In genomic region chr1:116765962-116766361, GRCh38 we compare ENCODE assay signal across 16 cellular contexts. TPM values are rescaled to one million over a fixed set of nuclear protein-coding genes. Genes with fewer than 3 reads are reported as not detected.
DNase-seq lines count a peak whose midpoint lies in the region; ATAC-seq and TF ChIP-seq lines count a peak whose summit lies in the region.
"Had no signal": no experiment of that assay in that cellular context is flagged by ENCODE, and none has a peak within 500 bp of the region (broad histone marks: within the 10 kb centered on the region; RNA-seq: fewer than 3 reads in every experiment).

No MANE protein-coding gene starts in this region.

- H3K4me1 ChIP-seq in trophoblast cell (ENCODE audit: control insufficient read depth in 1 of 2, insufficient read depth in 2 of 2, low read length in 2 of 2): no peaks in the 10 kb centered on the region
- no peaks in the 10 kb centered on the region for H3K4me1 ChIP-seq in left ventricle myocardium inferior

- H3K9me3 ChIP-seq in T-helper 17 cell (ENCODE audit: control insufficient read depth, low read length, poor library complexity, severe bottlenecking): peaks cover 4% of the 10 kb centered on the region
- H3K9me3 ChIP-seq in trophoblast cell (ENCODE audit: insufficient read depth, low read depth, low read length): peaks cover 8% of the 10 kb centered on the region
- no peaks in the 10 kb centered on the region for H3K9me3 ChIP-seq in left ventricle myocardium inferior (replicated peaks)

- no peak overlapping the region for H3K4me2 ChIP-seq in trophoblast cell (ENCODE audit: low read length)
- H3K4me2 ChIP-seq: hepatocyte had no signal

- H3K36me3 ChIP-seq in trophoblast cell (ENCODE audit: control insufficient read depth in 1 of 2, insufficient read depth in 2 of 2, low read length in 2 of 2) (no peaks in the 10 kb centered on the region), left ventricle myocardium inferior (no peaks in the 10 kb centered on the region)
- H3K36me3 ChIP-seq: tibial nerve had no signal

- peak overlapping the region; percentile 99 for H3K27ac Mint-ChIP-seq in T-helper 1 cell treated with Interleukin-12 subunit alpha and Interleukin-12 subunit beta and Interleukin-4 antibody, amounts not matched to agents 30 μg/mL and 1 μg/mL, for 36 hours
- peak overlapping the region; percentile 98 for H3K27ac Mint-ChIP-seq in T-helper 17 cell
- peak overlapping the region; percentile 98 for H3K27ac Mint-ChIP-seq in central memory CD8-positive, alpha-beta T cell (ENCODE audit: low read depth)

- DNase-seq in T-helper 1 cell (no peak), T-helper 17 cell (no peak), trophoblast cell (peak; percentile 90 to 96), glomerular visceral epithelial cell (ENCODE audit: extremely low spot score) (no peak), left ventricle myocardium inferior (no peak)
- no peak for DNase-seq in central memory CD8-positive, alpha-beta T cell (ENCODE audit: low spot score in 2 of 2)
- DNase-seq: anterior cingulate cortex; DMS 273 treated with DMSO at 0.1 percent for 48 hours; Kasumi-1; NCI-H2029; NK-92 treated with Interleukin-12 subunit alpha and Interleukin-12 subunit beta, amount 100 ng/mL, for 24 hours had no signal

- no peak overlapping the region for H3K18ac ChIP-seq in trophoblast cell (ENCODE audit: low read length)

- no peaks in the 10 kb centered on the region for H3K27me3 ChIP-seq in trophoblast cell (ENCODE audit: insufficient read depth, low read length)
- H3K27me3 ChIP-seq in left ventricle myocardium inferior (ENCODE audit: low read depth): peaks cover 5% of the 10 kb centered on the region
- H3K27me3 ChIP-seq: hepatocyte, tibial nerve had no signal

- TF ChIP-seq CTCF in left ventricle myocardium inferior (IDR thresholded peaks at IDR 0.05; ENCODE audit: borderline replicate concordance): no peak

- H3K9me3 Mint-ChIP-seq in T-helper 1 cell treated with Interleukin-12 subunit alpha and Interleukin-12 subunit beta and Interleukin-4 antibody, amounts not matched to agents 30 μg/mL and 1 μg/mL, for 36 hours: no peaks in the 10 kb centered on the region
- no peaks in the 10 kb centered on the region for H3K9me3 Mint-ChIP-seq in central memory CD8-positive, alpha-beta T cell

- H3K4me1 Mint-ChIP-seq in T-helper 1 cell treated with Interleukin-12 subunit alpha and Interleukin-12 subunit beta and Interleukin-4 antibody, amounts not matched to agents 30 μg/mL and 1 μg/mL, for 36 hours (ENCODE audit: low read depth): peaks cover 89% of the 10 kb centered on the region
- H3K4me1 Mint-ChIP-seq in T-helper 17 cell: peaks cover 87% of the 10 kb centered on the region
- peaks cover 98% of the 10 kb centered on the region for H3K4me1 Mint-ChIP-seq in central memory CD8-positive, alpha-beta T cell

- no peak overlapping the region for H2BK120ac ChIP-seq in trophoblast cell (ENCODE audit: insufficient read depth, low read length, poor library complexity)

- no peak overlapping the region for H2AK5ac ChIP-seq in trophoblast cell (ENCODE audit: low read length)

- no peaks in the 10 kb centered on the region for H3K27me3 Mint-ChIP-seq in T-helper 1 cell treated with Interleukin-12 subunit alpha and Interleukin-12 subunit beta and Interleukin-4 antibody, amounts not matched to agents 30 μg/mL and 1 μg/mL, for 36 hours (ENCODE audit: low read depth)
- H3K27me3 Mint-ChIP-seq in T-helper 17 cell: no peaks in the 10 kb centered on the region
- no peaks in the 10 kb centered on the region for H3K27me3 Mint-ChIP-seq in central memory CD8-positive, alpha-beta T cell

- H3K4ac ChIP-seq in trophoblast cell (ENCODE audit: low read depth, low read length): no peak overlapping the region

- no peak overlapping the region for H4K12ac ChIP-seq in trophoblast cell (ENCODE audit: low read depth, low read length)

- no peak overlapping the region for H3K27ac ChIP-seq in trophoblast cell (ENCODE audit: low read depth, low read length)
- H3K27ac ChIP-seq in left ventricle myocardium inferior (replicated peaks): no peak overlapping the region
- H3K27ac ChIP-seq: hepatocyte, tibial nerve had no signal

- no peak overlapping the region for H4K91ac ChIP-seq in trophoblast cell (ENCODE audit: low read depth, low read length)

- no peaks in the 10 kb centered on the region for H3K79me1 ChIP-seq in trophoblast cell (ENCODE audit: low read length)

- no peaks in the 10 kb centered on the region for H3K79me2 ChIP-seq in trophoblast cell (ENCODE audit: control insufficient read depth, insufficient read depth, low read length, poor library complexity)
- H3K79me2 ChIP-seq: hepatocyte had no signal

- H2AFZ ChIP-seq in trophoblast cell (ENCODE audit: insufficient read depth, low read length, poor library complexity): no peak overlapping the region
- H2AFZ ChIP-seq: hepatocyte had no signal

- H3K4me3 Mint-ChIP-seq in T-helper 1 cell treated with Interleukin-12 subunit alpha and Interleukin-12 subunit beta and Interleukin-4 antibody, amounts not matched to agents 30 μg/mL and 1 μg/mL, for 36 hours: peak overlapping the region; percentile 31
- H3K4me3 Mint-ChIP-seq in T-helper 17 cell: peak overlapping the region; percentile 92
- H3K4me3 Mint-ChIP-seq in central memory CD8-positive, alpha-beta T cell: peak overlapping the region; percentile 96

- H2BK5ac ChIP-seq in trophoblast cell (ENCODE audit: low read depth, low read length, poor library complexity): no peak overlapping the region

- no peak overlapping the region for H3K4me3 ChIP-seq in trophoblast cell (ENCODE audit: low read depth, low read length)
- H3K4me3 ChIP-seq in left ventricle myocardium inferior: no peak overlapping the region
- H3K4me3 ChIP-seq: hepatocyte, tibial nerve had no signal

- no peak overlapping the region for H2BK12ac ChIP-seq in trophoblast cell (ENCODE audit: low read length)

- H4K8ac ChIP-seq in trophoblast cell (ENCODE audit: low read depth, low read length): no peak overlapping the region

- no peak overlapping the region for H3K23ac ChIP-seq in trophoblast cell (ENCODE audit: low read length)

- no peak for ATAC-seq in T-helper 17 cell
- no peak for ATAC-seq in central memory CD8-positive, alpha-beta T cell (replicated peaks; ENCODE audit: extremely low read depth, poor library complexity, severe bottlenecking)
- no peak for ATAC-seq in GM21717 (IDR thresholded peaks at IDR 0.05; ENCODE audit: unreplicated experiment)
- ATAC-seq: SK-N-SH treated with all-trans-retinoic acid at 6 μM for 48 hours had no signal

- WGBS in trophoblast cell (ENCODE audit: extremely low coverage, insufficient coverage, insufficient read length): no CpG with 5 or more reads among the region's 4 CpGs

- no peak overlapping the region for H3K14ac ChIP-seq in trophoblast cell (ENCODE audit: low read length)

- intact Hi-C loops in left ventricle myocardium inferior (cut with micrococcal nuclease): no loop called here

- H3K9ac ChIP-seq in trophoblast cell (ENCODE audit: low read length): no peak overlapping the region

- peaks cover 89% of the 10 kb centered on the region for H3K36me3 Mint-ChIP-seq in T-helper 1 cell treated with Interleukin-12 subunit alpha and Interleukin-12 subunit beta and Interleukin-4 antibody, amounts not matched to agents 30 μg/mL and 1 μg/mL, for 36 hours (ENCODE audit: low read depth)
- H3K36me3 Mint-ChIP-seq in T-helper 17 cell (ENCODE audit: low read depth): peaks cover 23% of the 10 kb centered on the region
- peaks cover 91% of the 10 kb centered on the region for H3K36me3 Mint-ChIP-seq in central memory CD8-positive, alpha-beta T cell (ENCODE audit: insufficient read depth)

RNA-seq across cellular contexts. Expression of gene CD2, which starts 11.7 kb away (rescaled TPM):
- 100 to 1,000 TPM; 152 to 172 TPM for total RNA-seq in T-helper 17 cell
- not detected in 2 replicates for polyA plus RNA-seq in trophoblast cell (2013)
- 0.36 TPM for total RNA-seq in left ventricle myocardium inferior

Comparison
In these comparisons a context has a peak if more than half of its experiments do, and no peak if none do; other contexts are left out.
1. H3K4me3 Mint-ChIP-seq: peak in every context shown above with its lines; median percentile 96 in central memory CD8-positive, alpha-beta T cell; 92 in T-helper 17 cell; 31 in T-helper 1 cell treated with Interleukin-12 subunit alpha and Interleukin-12 subunit beta and Interleukin-4 antibody, amounts not matched to agents 30 μg/mL and 1 μg/mL, for 36 hours.
2. DNase-seq: peak in trophoblast cell (2 of 2); none in T-helper 1 cell (0 of 5), T-helper 17 cell (0 of 3), central memory CD8-positive, alpha-beta T cell (0 of 2), glomerular visceral epithelial cell (single experiment) and left ventricle myocardium inferior (single experiment).
3. RNA of gene CD2, which starts 11.7 kb away (total RNA-seq): 152 to 172 TPM in T-helper 17 cell; 0.36 TPM in left ventricle myocardium inferior (single experiment); every median in the first group is over 100 times any median in the second.
4. Peak in every context shown above with its lines, with median percentiles within 50 percentile points of each other: H3K27ac Mint-ChIP-seq.